Comparison of ENCODE assay signal across 8 cellular contexts in genomic region chr5:159286420-159287035, GRCh38. TPM values are rescaled to one million over a fixed set of nuclear protein-coding genes. Genes with fewer than 3 reads are reported as not detected.
DNase-seq lines count a peak whose midpoint lies in the region; ATAC-seq, FAIRE-seq and TF ChIP-seq lines count a peak whose summit lies in the region.

No MANE protein-coding gene starts in this region.

- TF ChIP-seq EP300 in K562 (IDR thresholded peaks at IDR 0.05; ENCODE audit: low read length): no peak

- H3K36me3 ChIP-seq in K562 (ENCODE audit: control insufficient read depth, insufficient read depth, low read length) (peaks cover 19% of the 10 kb centered on the region; the same call in 1 of the 3 replicates), kidney epithelial cell (ENCODE audit: control insufficient read depth, insufficient read depth, low read length) (no peaks in the 10 kb centered on the region)

- H3K27me3 Mint-ChIP-seq in activated CD4-positive, alpha-beta T cell treated with anti-CD3 and anti-CD28 coated beads, Interleukin-2, amount 10 ng/mL, durations not matched to agents 24 days and 14 days: peaks cover under 1% of the 10 kb centered on the region

- H3K27ac Mint-ChIP-seq in activated CD4-positive, alpha-beta T cell treated with anti-CD3 and anti-CD28 coated beads, Interleukin-2, amount 10 ng/mL, durations not matched to agents 24 days and 14 days: no peak overlapping the region

- POLR2A ChIA-PET in K562 (lab: Yijun Ruan, JAX): interaction anchor here (0.5 kb wide), 1 partner anchor 84 kb away, joined by 3 read pairs; no protein-coding TSS in a partner anchor

- H3K9me3 Mint-ChIP-seq in activated CD4-positive, alpha-beta T cell treated with anti-CD3 and anti-CD28 coated beads, Interleukin-2, amount 10 ng/mL, durations not matched to agents 24 days and 14 days: peaks cover 1% of the 10 kb centered on the region

- H3K9me3 ChIP-seq in K562 (replicated peaks; ENCODE audit: control insufficient read depth, insufficient read depth, low read depth, low read length): no peaks in the 10 kb centered on the region

- no peaks in the 10 kb centered on the region for H3K4me1 Mint-ChIP-seq in activated CD4-positive, alpha-beta T cell treated with anti-CD3 and anti-CD28 coated beads, Interleukin-2, amount 10 ng/mL, durations not matched to agents 24 days and 14 days

- H3K27me3 ChIP-seq in K562 (ENCODE audit: control insufficient read depth in 2 of 2, insufficient read depth in 2 of 2, low read length in 2 of 2): no peaks in the 10 kb centered on the region
- H3K27me3 ChIP-seq in kidney epithelial cell (ENCODE audit: control insufficient read depth, insufficient read depth, low read length): no peaks in the 10 kb centered on the region

- no peak overlapping the region for H3K9ac ChIP-seq in K562 (ENCODE audit: insufficient read depth in 1 of 2, low read depth in 2 of 2, low read length in 2 of 2)

- no peaks in the 10 kb centered on the region for H3K79me2 ChIP-seq in K562 (ENCODE audit: control insufficient read depth, insufficient read depth, low read length)

- CTCF ChIA-PET in K562 (lab: Yijun Ruan, JAX; ENCODE audit: low intra/inter-chr PET ratio): interaction anchor here (1.3 to 4.1 kb wide), 2 partner anchors 30 to 32 kb away, joined by 3 to 19 read pairs; no protein-coding TSS in a partner anchor

- no peaks in the 10 kb centered on the region for H3K9me1 ChIP-seq in K562 (ENCODE audit: control insufficient read depth, insufficient read depth, low read length)

- TF ChIP-seq POLR2A in K562 (conservative IDR thresholded peaks at IDR 0.05): no peak

- no peak overlapping the region for H2AFZ ChIP-seq in K562 (ENCODE audit: low read depth, low read length)

- no peaks in the 10 kb centered on the region for H4K20me1 ChIP-seq in K562 (replicated peaks; ENCODE audit: control insufficient read depth, insufficient read depth, low read length)

- peaks cover 6% of the 10 kb centered on the region for H3K36me3 Mint-ChIP-seq in activated CD4-positive, alpha-beta T cell treated with anti-CD3 and anti-CD28 coated beads, Interleukin-2, amount 10 ng/mL, durations not matched to agents 24 days and 14 days (ENCODE audit: low read depth)

- H3K4me1 ChIP-seq in K562 (replicated peaks in 1 of 2; ENCODE audit: control insufficient read depth in 2 of 2, insufficient read depth in 2 of 2, low read length in 2 of 2): no peaks in the 10 kb centered on the region

- peak; percentile 74 to 75 for TF ChIP-seq RAD21 in K562 (CRISPR knock-in tag; conservative IDR thresholded peaks at IDR 0.05 in 1 of 2, IDR thresholded peaks at IDR 0.05 in 1 of 2)

- no peak overlapping the region for H3K4me2 ChIP-seq in K562 (ENCODE audit: insufficient read depth, low read length)

- peak; percentile 70 for DNase-seq in activated CD4-positive, alpha-beta T cell treated with anti-CD3 and anti-CD28 coated beads, Interleukin-2, amount 10 ng/mL, durations not matched to agents 24 days and 14 days
- no peak for DNase-seq in activated CD4-positive, alpha-beta T cell treated with anti-CD3 and anti-CD28 coated beads for 48 hours
- DNase-seq in NCI-H1694 (lab: John Stamatoyannopoulos, UW) (peak; percentile 57), K562 (ENCODE audit: extremely low read depth in 1 of 4, low spot score in 3 of 4) (peak in 1 of 4 experiments; percentile 40), kidney epithelial cell (ENCODE audit: low read depth) (no peak), NCI-H2029 (lab: John Stamatoyannopoulos, UW) (no peak), activated gamma-delta T cell (lab: John Stamatoyannopoulos, UW) (no peak), GF-D8 (lab: John Stamatoyannopoulos, UW) (no peak)

- BruUV-seq in K562 (replicated peaks; lab: Mats Ljungman, UMichigan): no TSS peak

- no peak overlapping the region for H3K4me3 Mint-ChIP-seq in activated CD4-positive, alpha-beta T cell treated with anti-CD3 and anti-CD28 coated beads, Interleukin-2, amount 10 ng/mL, durations not matched to agents 24 days and 14 days

- intact Hi-C loops in activated CD4-positive, alpha-beta T cell treated with anti-CD3 and anti-CD28 coated beads, Interleukin-2, amount 10 ng/mL, durations not matched to agents 24 days and 14 days (cut with micrococcal nuclease): loop anchor here (2.0 to 10.0 kb wide), 2 partner anchors 628 to 700 kb away; partner anchors contain the start of gene ADRA1B
- intact Hi-C loops in K562 (cut with micrococcal nuclease): loop anchor here (2.0 kb wide), 2 partner anchors 30 to 130 kb away; no protein-coding TSS in a partner anchor

- peak; percentile 65 for FAIRE-seq in K562 (lab: Jason Lieb, UNC)

- H3K4me3 ChIP-seq in K562: no peak overlapping the region
- H3K4me3 ChIP-seq in kidney epithelial cell (ENCODE audit: low read depth, low read length): no peak overlapping the region

- ATAC-seq in K562: peak; percentile 84

- in situ Hi-C loops in K562 (cut with MboI): no loop called here

- 44% methylated on average over 8 of the region's 8 CpGs for WGBS in K562 (ENCODE audit: insufficient coverage, low coverage, missing lambda C conversion rate)

- TF ChIP-seq CTCF in K562 (IDR thresholded peaks at IDR 0.05 in 2 of 3, conservative IDR thresholded peaks at IDR 0.05 in 1 of 3; ENCODE audit: insufficient read depth in 2 of 3, low read depth in 1 of 3, low read length in 3 of 3) (peak; percentile 11 to 64 (median 46); a peak in 4 of 6 replicates), kidney epithelial cell (IDR thresholded peaks at IDR 0.05; ENCODE audit: insufficient read depth, low read length, poor library complexity, severe bottlenecking) (peak; percentile 35)

- no peak overlapping the region for H3K27ac ChIP-seq in K562 (ENCODE audit: extremely low read depth, low read depth, low read length)

TF ChIP-seq in K562, 482 proteins besides CTCF, POLR2A, EP300 and RAD21 (continues in another document):
- 0 out of 2 replicates have a peak, but pooled peaks have one; percentile 18 for TF ChIP-seq SMC3 (conservative IDR thresholded peaks at IDR 0.05; ENCODE audit: insufficient read depth, low read depth, low read length)

RNA-seq across cellular contexts. Expression of gene UBLCP1, which starts 23.4 kb away (rescaled TPM):
- total RNA-seq in activated CD4-positive, alpha-beta T cell treated with anti-CD3 and anti-CD28 coated beads, Interleukin-2, amount 10 ng/mL, durations not matched to agents 24 days and 14 days: 30.2 and 31.2 TPM in 2 replicates
- total RNA-seq in K562 (2011; cell fraction: chromatin; rRNA removed; ENCODE audit: low replicate concordance): 3.5 and 7.0 TPM in 2 replicates
- total RNA-seq in K562 (2011; cell fraction: nucleolus; rRNA removed): 1.7 and 2.9 TPM in 2 replicates
- total RNA-seq in K562 (2011; cell fraction: nucleoplasm; rRNA removed): 3.9 and 8.0 TPM in 2 replicates
- total RNA-seq in K562 (2014; rRNA removed): 18.8 and 19.3 TPM in 2 replicates
- total RNA-seq in K562 (2014; rRNA removed; fragmentation: Illumina TruSeq; extraction: Trizol): 35.1 and 41.7 TPM in 2 replicates
- 33.4 and 36.9 TPM in 2 replicates for total RNA-seq in K562 (2015; rRNA removed; fragmentation: Illumina TruSeq; extraction: Trizol)
- 21.6 and 22.1 TPM in 2 replicates for total RNA-seq in K562 (2021)
- 18.5 and 28.5 TPM in 2 replicates for polyA plus RNA-seq in K562 (2011; rRNA removed)
- polyA plus RNA-seq in K562 (2011; cell fraction: cytosol; rRNA removed): 2.9 and 7.9 TPM in 2 replicates
- 3.1 and 3.7 TPM in 2 replicates for polyA plus RNA-seq in K562 (2011; cell fraction: nucleus; rRNA removed)
- polyA plus RNA-seq in K562 (2012): 27.6 and 38.2 TPM in 2 replicates
- 33.2 and 39.8 TPM in 2 replicates for polyA plus RNA-seq in K562 (2014; fragmentation: Illumina TruSeq; extraction: Trizol)
- 10 to 100 TPM; 22.0 to 30.2 TPM for polyA plus RNA-seq in K562 (2014; fragmentation: Nextera tagmentation; extraction: Ambion mirVana)
- 29.8 and 32.1 TPM in 2 replicates for polyA plus RNA-seq in K562 (2014; rRNA removed)
- 12.8 and 13.2 TPM in 2 replicates for polyA minus RNA-seq in K562 (2011; rRNA and poly(A)+ RNA removed)
- 4.3 and 6.9 TPM in 2 replicates for polyA minus RNA-seq in K562 (2011; cell fraction: cytosol; rRNA and poly(A)+ RNA removed)
- polyA minus RNA-seq in K562 (2011; cell fraction: nucleus; rRNA and poly(A)+ RNA removed): 4.3 and 6.6 TPM in 2 replicates
- total RNA-seq in kidney epithelial cell: 42.5 and 46.0 TPM in 2 replicates

RNA-seq across cellular contexts. Expression of gene IL12B, which starts 43.8 kb away (rescaled TPM):
- not detected in 2 replicates for total RNA-seq in activated CD4-positive, alpha-beta T cell treated with anti-CD3 and anti-CD28 coated beads, Interleukin-2, amount 10 ng/mL, durations not matched to agents 24 days and 14 days
- total RNA-seq in K562 (2011; cell fraction: chromatin; rRNA removed; ENCODE audit: low replicate concordance): not detected in 2 replicates
- not detected in 2 replicates for total RNA-seq in K562 (2011; cell fraction: nucleolus; rRNA removed)
- total RNA-seq in K562 (2011; cell fraction: nucleoplasm; rRNA removed): not detected in 2 replicates
- total RNA-seq in K562 (2014; rRNA removed): not detected in 2 replicates
- not detected in 2 replicates for total RNA-seq in K562 (2014; rRNA removed; fragmentation: Illumina TruSeq; extraction: Trizol)
- total RNA-seq in K562 (2015; rRNA removed; fragmentation: Illumina TruSeq; extraction: Trizol): not detected in 2 replicates
- total RNA-seq in K562 (2021): not detected in 2 replicates
- not detected in 2 replicates for polyA plus RNA-seq in K562 (2011; rRNA removed)
- not detected in 2 replicates for polyA plus RNA-seq in K562 (2011; cell fraction: cytosol; rRNA removed)
- not detected in 2 replicates for polyA plus RNA-seq in K562 (2011; cell fraction: nucleus; rRNA removed)
- polyA plus RNA-seq in K562 (2012): not detected in 2 replicates
- not detected in 2 replicates for polyA plus RNA-seq in K562 (2014; fragmentation: Illumina TruSeq; extraction: Trizol)
- not detected for polyA plus RNA-seq in K562 (2014; fragmentation: Nextera tagmentation; extraction: Ambion mirVana)
- not detected in 2 replicates for polyA plus RNA-seq in K562 (2014; rRNA removed)
- polyA minus RNA-seq in K562 (2011; rRNA and poly(A)+ RNA removed): not detected in 2 replicates
- polyA minus RNA-seq in K562 (2011; cell fraction: cytosol; rRNA and poly(A)+ RNA removed): not detected in 2 replicates
- polyA minus RNA-seq in K562 (2011; cell fraction: nucleus; rRNA and poly(A)+ RNA removed): not detected in 2 replicates
- not detected in 2 replicates for total RNA-seq in kidney epithelial cell

Comparison
In these comparisons a context has a peak if more than half of its experiments do, and no peak if none do; other contexts are left out.
1. DNase-seq: peak in activated CD4-positive, alpha-beta T cell treated with anti-CD3 and anti-CD28 coated beads, Interleukin-2, amount 10 ng/mL, durations not matched to agents 24 days and 14 days (single experiment) and NCI-H1694 (single experiment); none in activated CD4-positive, alpha-beta T cell treated with anti-CD3 and anti-CD28 coated beads for 48 hours (single experiment), kidney epithelial cell (single experiment), NCI-H2029 (single experiment), activated gamma-delta T cell (single experiment) and GF-D8 (single experiment).